In genomic region chr5:170896779-170897178, GRCh38 we compare ENCODE assay signal across 10 cellular contexts. TPM values are rescaled to one million over a fixed set of nuclear protein-coding genes. Genes with fewer than 3 reads are reported as not detected.
DNase-seq lines count a peak whose midpoint lies in the region; ATAC-seq and TF ChIP-seq lines count a peak whose summit lies in the region.
"Had no signal": no experiment of that assay in that cellular context is flagged by ENCODE, and none has a peak within 500 bp of the region (broad histone marks: within the 10 kb centered on the region; RNA-seq: fewer than 3 reads in every experiment).

No MANE protein-coding gene starts in this region.

- peak; percentile 36 for TF ChIP-seq CTCF in GM12865 (IDR thresholded peaks at IDR 0.05; ENCODE audit: insufficient read depth, low read depth, low read length, missing control alignments)
- TF ChIP-seq CTCF in sigmoid colon (IDR thresholded peaks at IDR 0.05) = no peak

- H3K27ac ChIP-seq in sigmoid colon = no peak overlapping the region
- H3K27ac ChIP-seq: coronary artery had no signal

- ATAC-seq in GM19463 (IDR thresholded peaks at IDR 0.05; ENCODE audit: unreplicated experiment) = no peak

- intact Hi-C loops in posterior cingulate gyrus (cut with DNase I) = no loop called here
- intact Hi-C loops in sigmoid colon (cut with DNase I) = no loop called here

- DNase-seq in GM12865 (ENCODE audit: low read depth) (no peak), NCI-H460 (ENCODE audit: extremely low read depth, low read depth) (peak; percentile 30), fibroblast of gingiva (ENCODE audit: low read depth) (peak; percentile 71), posterior cingulate gyrus (peak in 7 of 10 donors; percentile 9 to 86 (median 48)), sigmoid colon (no peak), H4 (ENCODE audit: low spot score) (no peak)
- DNase-seq: NCI-H774 had no signal

- no peak overlapping the region for H3K4me3 ChIP-seq in GM12865 (ENCODE audit: low read depth, low read length)
- H3K4me3 ChIP-seq in sigmoid colon = no peak overlapping the region
- H3K4me3 ChIP-seq: coronary artery had no signal

- no peaks in the 10 kb centered on the region for H3K27me3 ChIP-seq in sigmoid colon

- no peak for TF ChIP-seq EP300 in sigmoid colon (IDR thresholded peaks at IDR 0.05)

- no peak for TF ChIP-seq POLR2A in sigmoid colon (IDR thresholded peaks at IDR 0.05)

- no peaks in the 10 kb centered on the region for H3K9me3 ChIP-seq in sigmoid colon

- WGBS in sigmoid colon, 2 donors = 82 to 90% methylated on average over 9 of the region's 9 CpGs

- no peaks in the 10 kb centered on the region for H3K4me1 ChIP-seq in sigmoid colon

- no peaks in the 10 kb centered on the region for H3K36me3 ChIP-seq in sigmoid colon

RNA-seq across cellular contexts. Expression of gene RANBP17, which starts 35.0 kb away (rescaled TPM):
- total RNA-seq in NCI-H460 (2014; rRNA removed; shearing (Covaris generic)) = 11.7 and 11.9 TPM in 2 replicates
- 12.6 and 176 TPM in 2 replicates for polyA plus RNA-seq in NCI-H460 (2014; cell fraction: nucleus; rRNA removed)
- total RNA-seq in sigmoid colon = 10 to 100 TPM; 11.4 to 25.8 (median 18.1) TPM
- polyA plus RNA-seq in sigmoid colon = 1 to 10 TPM in 2 of 3 donors, under 1 TPM in 1; 0.23 to 1.8 (median 1.2) TPM
- total RNA-seq in H4 (2014; rRNA removed; shearing (Covaris generic)) = not detected in 2 replicates
- total RNA-seq: activated CD8-positive, alpha-beta memory T cell treated with anti-CD3 and anti-CD28 coated beads for 36 hours had no signal

Comparison
In these comparisons a context has a peak if more than half of its experiments do, and no peak if none do; other contexts are left out.
1. DNase-seq: peak in NCI-H460 (single experiment), fibroblast of gingiva (single experiment) and posterior cingulate gyrus (7 of 10); none in GM12865 (single experiment), sigmoid colon (single experiment) and H4 (single experiment).
2. RNA of gene RANBP17, which starts 35.0 kb away (total RNA-seq): 11.4 to 25.8 TPM in sigmoid colon and 11.7 to 11.9 TPM in NCI-H460; not detected in H4; every median in the first group is over 10 times any median in the second.